Comparison of ENCODE assay signal across 8 cellular contexts in the genomic region with DNA sequence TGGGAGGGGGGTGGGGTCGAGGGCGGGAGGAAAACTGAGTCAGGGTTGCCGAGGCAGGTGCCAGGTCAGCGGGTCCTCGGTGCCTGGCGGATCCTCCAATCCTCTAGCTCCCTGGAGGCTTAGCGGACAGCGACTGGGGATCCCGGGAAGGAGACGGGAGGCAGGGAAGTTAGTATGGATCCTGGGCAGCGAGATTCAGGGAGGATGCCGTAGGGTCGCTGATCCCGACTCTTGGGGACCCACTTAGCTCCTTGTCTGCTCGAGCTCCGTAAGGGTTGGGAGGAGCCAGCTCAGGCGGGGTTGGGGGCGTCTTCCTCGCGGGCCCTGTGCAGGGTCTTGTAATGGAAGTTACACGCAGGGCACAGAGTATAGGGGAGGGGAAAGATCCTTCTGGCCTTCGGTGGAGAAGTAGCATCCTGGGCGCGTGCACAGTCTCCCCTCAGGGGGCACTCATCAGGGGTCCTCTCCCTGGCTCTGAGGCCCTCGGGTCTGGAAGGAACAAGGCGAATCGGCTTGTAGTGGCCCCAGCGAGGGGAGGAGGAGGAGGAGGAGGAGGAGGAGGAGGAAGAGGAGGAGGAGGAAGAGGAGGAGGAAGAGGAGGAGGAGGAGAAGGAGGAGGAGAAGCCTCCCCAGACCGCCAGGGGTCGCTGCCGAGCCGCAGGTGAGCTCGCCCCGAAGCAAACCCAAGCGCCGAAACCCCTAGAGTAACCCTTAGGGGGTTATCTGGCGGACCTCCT. TPM values are rescaled to one million over a fixed set of nuclear protein-coding genes. Genes with fewer than 3 reads are reported as not detected.
A peak's percentile ranks its signal among the peaks of the same experiment; 100 is the strongest.
DNase-seq lines count a peak whose midpoint lies in the region; ATAC-seq and TF ChIP-seq lines count a peak whose summit lies in the region.

No MANE protein-coding gene starts in this region.

- no peak overlapping the region; the same call in 1 of the 2 replicates for H3K4me3 ChIP-seq in GM12865 (ENCODE audit: low read depth, low read length)

- ATAC-seq in activated CD4-positive, CD25-positive, alpha-beta regulatory T cell treated with anti-CD3 and anti-CD28 coated beads, Interleukin-2, amount 50 U/mL, for 24 hours = peak; percentile 60 to 74
- ATAC-seq in left lobe of liver = peak; percentile 80
- ATAC-seq in HG03108 (IDR thresholded peaks at IDR 0.05; ENCODE audit: unreplicated experiment) = no peak
- ATAC-seq in GM21825 (IDR thresholded peaks at IDR 0.05; ENCODE audit: unreplicated experiment) = no peak

- DNase-seq in GM12865 (ENCODE audit: low read depth) = peak; percentile 71
- peak; percentile 55 for DNase-seq in NCI-H146 (lab: John Stamatoyannopoulos, UW)
- peak in 53 of 61 donors; percentile 16 to 70 (median 47) for DNase-seq in caudate nucleus (lab: John Stamatoyannopoulos, UW)
- no peak for DNase-seq in left lobe of liver (ENCODE audit: low spot score)
- DNase-seq in stimulated activated CD4-positive, alpha-beta T cell treated with anti-CD3 and anti-CD28 coated beads, TNF-alpha, amount 100 ng/mL, for 24 hours (ENCODE audit: low read depth in 3 of 3) = peak; percentile 51 to 73 (median 59)

- TF ChIP-seq CTCF in GM12865 (IDR thresholded peaks at IDR 0.05; ENCODE audit: insufficient read depth, low read depth, low read length, missing control alignments) = peak; percentile 85

- H3K27ac ChIP-seq in caudate nucleus (ENCODE audit: low read depth, low read length) = no peak overlapping the region

RNA-seq across cellular contexts. Expression of a gene that starts 6.4 kb away (rescaled TPM):
- total RNA-seq in left lobe of liver = not detected

RNA-seq across cellular contexts. Expression of a gene that starts 13.9 kb away (rescaled TPM):
- total RNA-seq in left lobe of liver = 1.6 TPM

RNA-seq across cellular contexts. Expression of a gene that starts 50.6 kb away (rescaled TPM):
- 7.6 TPM for total RNA-seq in left lobe of liver

Comparison
In these comparisons a context has a peak if more than half of its experiments do, and no peak if none do; other contexts are left out.
1. ATAC-seq: peak in activated CD4-positive, CD25-positive, alpha-beta regulatory T cell treated with anti-CD3 and anti-CD28 coated beads, Interleukin-2, amount 50 U/mL, for 24 hours (2 of 2) and left lobe of liver (single experiment); none in HG03108 (single experiment) and GM21825 (single experiment).